22 cellular contexts compared by ENCODE assay signal in the genomic region with DNA sequence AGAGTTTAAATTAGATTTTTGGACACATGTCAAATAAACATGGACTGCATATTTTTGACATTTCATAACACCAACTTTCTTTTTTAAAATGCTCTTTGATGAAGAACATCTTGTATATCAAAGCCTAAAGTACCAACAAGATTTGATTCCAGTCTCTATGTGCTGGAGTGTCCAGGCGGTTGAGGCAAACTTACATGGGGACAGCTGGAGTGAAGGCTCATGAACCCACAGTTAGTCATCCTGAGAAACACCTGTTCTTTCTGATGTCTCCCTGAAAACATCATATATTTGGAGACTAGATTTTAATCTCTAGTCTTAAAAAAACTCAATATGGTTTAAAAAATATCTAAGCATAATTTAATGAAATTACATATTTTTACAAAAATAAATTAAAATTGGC.
"Had no signal": no experiment of that assay in that cellular context is flagged by ENCODE, and none has a peak within 500 bp of the region (broad histone marks: within the 10 kb centered on the region; RNA-seq: fewer than 3 reads in every experiment).

No MANE protein-coding gene starts in this region.

- H3K27me3 ChIP-seq: esophagus squamous epithelium, right atrium auricular region, spleen, testis, tibial artery had no signal

- H3K4me3 ChIP-seq: coronary artery, esophagus squamous epithelium, lung, prostate gland, right atrium auricular region, skin epidermis, spleen, testis, tibial artery had no signal

- H3K36me3 ChIP-seq: esophagus squamous epithelium, prostate gland, right atrium auricular region, spleen, tibial artery had no signal

- H3K9me3 ChIP-seq: esophagus squamous epithelium, prostate gland, right atrium auricular region, spleen, testis, tibial artery had no signal

- ATAC-seq: naive thymus-derived CD8-positive, alpha-beta T cell; sciatic nerve; stimulated activated memory B cell treated with anti-CD40 and anti-IgM and Interleukin-4, amounts not matched to agents 10 μg/mL and 1 μg/mL and 100 μg/mL, for 72 hours; stimulated activated naive CD8-positive, alpha-beta T cell treated with anti-CD3 and anti-CD28 coated beads, Interleukin-15, Interleukin-2, amounts not matched to agents 100 U/mL and 50 U/mL, for 24 hours had no signal

- H3K27ac ChIP-seq: coronary artery, esophagus squamous epithelium, prostate gland, right atrium auricular region, skin epidermis, spleen, testis, tibial artery had no signal

- DNase-seq: dermis blood vessel endothelial cell; effector memory CD4-positive, alpha-beta T cell; esophagus squamous epithelium; hypothalamus; immature natural killer cell; islet precursor cell; naive thymus-derived CD8-positive, alpha-beta T cell; nephron progenitor cell; nucleus accumbens; spleen; stimulated activated CD4-positive, alpha-beta T cell treated with anti-CD3 and anti-CD28 coated beads, Interleukin-4, amount 100 ng/mL, for 4 hours; stimulated activated naive CD8-positive, alpha-beta T cell treated with anti-CD3 and anti-CD28 coated beads, Interleukin-15, Interleukin-2, amounts not matched to agents 100 U/mL and 50 U/mL, for 24 hours; substantia nigra; testis; tibial artery had no signal

- H3K4me1 ChIP-seq: esophagus squamous epithelium, prostate gland, spleen, testis, tibial artery had no signal
